8 cellular contexts compared by ENCODE assay signal in the genomic region with DNA sequence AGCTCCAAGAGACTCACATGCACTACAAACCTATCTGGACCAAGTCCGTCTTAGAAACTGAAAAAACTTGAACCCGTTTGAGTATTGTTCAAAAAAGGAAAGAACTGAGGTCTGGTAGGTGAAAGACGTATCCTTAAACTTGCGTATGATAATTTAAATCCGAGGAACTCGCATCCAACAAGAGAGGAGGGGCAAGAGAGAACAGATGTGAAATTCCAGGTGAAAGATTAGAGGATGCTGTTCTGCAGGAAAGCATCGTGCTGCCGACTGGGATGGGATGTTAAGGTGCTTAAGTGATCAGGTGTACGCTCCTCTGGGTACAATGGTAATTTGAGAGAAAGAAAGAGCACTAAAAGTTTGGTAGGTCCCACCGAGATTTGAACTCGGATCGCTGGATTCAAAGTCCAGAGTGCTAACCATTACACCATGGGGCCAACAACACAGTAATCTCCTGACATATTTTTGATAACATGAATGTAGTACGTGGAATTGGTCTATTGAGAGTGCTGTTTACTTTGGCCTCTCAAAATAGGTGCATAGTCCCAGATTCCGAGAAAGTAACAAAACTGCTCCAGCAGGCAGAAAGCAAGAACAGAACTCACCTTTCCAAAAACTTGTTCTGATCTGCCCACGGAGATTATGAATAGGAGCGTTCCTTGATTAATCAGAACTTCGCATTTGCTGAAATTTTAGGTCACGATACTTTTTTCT. TPM values are rescaled to one million over a fixed set of nuclear protein-coding genes. Genes with fewer than 3 reads are reported as not detected.
A peak's percentile ranks its signal among the peaks of the same experiment; 100 is the strongest.
DNase-seq lines count a peak whose midpoint lies in the region; ATAC-seq, FAIRE-seq and TF ChIP-seq lines count a peak whose summit lies in the region.

No MANE protein-coding gene starts in this region.

- FAIRE-seq in endothelial cell of umbilical vein (lab: Jason Lieb, UNC): peak; percentile 69

- CTCF ChIA-PET in endothelial cell of umbilical vein (lab: Charles Lee): interaction anchor here (1.0 to 1.4 kb wide), 3 partner anchors 39 to 284 kb away, joined by 3 to 4 read pairs (median 3); a partner anchor contains a TSS

- dilution Hi-C loops in endothelial cell of umbilical vein (cut with MboI; ENCODE audit: extremely low pct_ligation_motif_present, low sequenced_read_pairs): no loop called here

- POLR2A ChIA-PET in endothelial cell of umbilical vein (lab: Charles Lee): interaction anchor here (0.9 kb wide), 1 partner anchor 153 kb away, joined by 3 read pairs; no protein-coding TSS in a partner anchor

- H3K36me3 ChIP-seq in CD4-positive, CD25-positive, alpha-beta regulatory T cell (ENCODE audit: control insufficient read depth, insufficient read depth, low read length): no peaks in the 10 kb centered on the region
- H3K36me3 ChIP-seq in endothelial cell of umbilical vein (ENCODE audit: control insufficient read depth in 2 of 2, extremely low read depth in 1 of 2, insufficient read depth in 2 of 2, low read length in 2 of 2) (no peaks in the 10 kb centered on the region), mucosa of descending colon (ENCODE audit: low read depth) (no peaks in the 10 kb centered on the region), thoracic aorta (no peaks in the 10 kb centered on the region)

- TF ChIP-seq CTCF in endothelial cell of umbilical vein (IDR thresholded peaks at IDR 0.05; ENCODE audit: extremely low read depth in 1 of 2, insufficient read depth in 1 of 2, low read depth in 1 of 2, low read length in 2 of 2) (no peak), mucosa of descending colon (IDR thresholded peaks at IDR 0.05) (no peak), thoracic aorta (IDR thresholded peaks at IDR 0.05) (no peak)

- no peaks in the 10 kb centered on the region for H3K36me3 Mint-ChIP-seq in CD4-positive, CD25-positive, alpha-beta regulatory T cell

- peak overlapping the region; percentile 92 to 95 (median 94) for H3K4me3 Mint-ChIP-seq in CD4-positive, CD25-positive, alpha-beta regulatory T cell

- TF ChIP-seq POLR2A in endothelial cell of umbilical vein (IDR thresholded peaks at IDR 0.05; ENCODE audit: low read depth, low read length): no peak

- no peaks in the 10 kb centered on the region for H3K4me1 ChIP-seq in CD4-positive, CD25-positive, alpha-beta regulatory T cell (ENCODE audit: control insufficient read depth, insufficient read depth, low read length, poor library complexity, severe bottlenecking)
- H3K4me1 ChIP-seq in endothelial cell of umbilical vein (ENCODE audit: control insufficient read depth, extremely low read depth, insufficient read depth, low read length) (peaks cover 12% of the 10 kb centered on the region), mucosa of descending colon (ENCODE audit: low read depth) (peaks cover 4% of the 10 kb centered on the region), thoracic aorta (ENCODE audit: control insufficient read depth in 1 of 2, low read depth in 2 of 2) (peaks cover 0 to 3% of the 10 kb centered on the region in 2 donors)

- peak overlapping the region; percentile 90 for H3K4me2 ChIP-seq in endothelial cell of umbilical vein (ENCODE audit: insufficient read depth, low read length)

- H3K79me2 ChIP-seq in endothelial cell of umbilical vein (ENCODE audit: control insufficient read depth, insufficient read depth, low read length): no peaks in the 10 kb centered on the region

- H3K4me3 ChIP-seq in CD4-positive, CD25-positive, alpha-beta regulatory T cell (ENCODE audit: low read depth, low read length): peak overlapping the region; percentile 96
- H3K4me3 ChIP-seq in endothelial cell of umbilical vein (replicated peaks in 1 of 3; ENCODE audit: insufficient read depth in 1 of 3, low read depth in 1 of 3, low read length in 3 of 3): peak overlapping the region; percentile 20 to 98 (median 95)
- H3K4me3 ChIP-seq in mucosa of descending colon: no peak overlapping the region
- peak overlapping the region; percentile 71 for H3K4me3 ChIP-seq in thoracic aorta

- peak overlapping the region; percentile 56 for H3K27ac ChIP-seq in CD4-positive, CD25-positive, alpha-beta regulatory T cell (ENCODE audit: insufficient read depth, low read length, poor library complexity, severe bottlenecking)
- H3K27ac ChIP-seq in endothelial cell of umbilical vein (ENCODE audit: insufficient read depth, low read depth, low read length): peak overlapping the region; percentile 19
- H3K27ac ChIP-seq in thoracic aorta: peak overlapping the region; percentile 44 to 63

- peak overlapping the region; percentile 52 for H2AFZ ChIP-seq in endothelial cell of umbilical vein (ENCODE audit: low read depth, low read length)

- H3K9me1 ChIP-seq in endothelial cell of umbilical vein (replicated peaks; ENCODE audit: control insufficient read depth, extremely low read depth, insufficient read depth, low read length): no peaks in the 10 kb centered on the region

- peak; percentile 33 to 75 (median 75) for DNase-seq in CD4-positive, CD25-positive, alpha-beta regulatory T cell
- peak; percentile 52 for DNase-seq in NCI-H524 treated with DMSO at 0.1 percent for 48 hours (lab: John Stamatoyannopoulos, UW)
- DNase-seq in activated CD4-positive, alpha-beta T cell treated with anti-CD3 and anti-CD28 coated beads, Interleukin-2, amount 50 U/mL, for 24 hours (ENCODE audit: low read depth in 1 of 2, low spot score in 1 of 2): peak; percentile 42 to 74
- DNase-seq in endothelial cell of umbilical vein (ENCODE audit: low read depth, low spot score): peak; percentile 81
- peak in 2 of 3 donors; percentile 48 to 60 for DNase-seq in mucosa of descending colon
- DNase-seq in thoracic aorta (ENCODE audit: low spot score): no peak

- no peaks in the 10 kb centered on the region for H4K20me1 ChIP-seq in endothelial cell of umbilical vein (replicated peaks; ENCODE audit: control insufficient read depth, extremely low read depth, insufficient read depth, low read length)

- no peaks in the 10 kb centered on the region for H3K9me3 ChIP-seq in CD4-positive, CD25-positive, alpha-beta regulatory T cell (ENCODE audit: control insufficient read depth in 2 of 2, low read length in 2 of 2)
- H3K9me3 ChIP-seq in endothelial cell of umbilical vein (replicated peaks; ENCODE audit: control insufficient read depth, insufficient read depth, low read length) (no peaks in the 10 kb centered on the region), mucosa of descending colon (no peaks in the 10 kb centered on the region), thoracic aorta (no peaks in the 10 kb centered on the region)

- peaks cover 22 to 41% (median 27%) of the 10 kb centered on the region in 4 donors for H3K4me1 Mint-ChIP-seq in CD4-positive, CD25-positive, alpha-beta regulatory T cell

- intact Hi-C loops in endothelial cell of umbilical vein (cut with micrococcal nuclease) (loop anchor here (1.0 kb wide), 3 partner anchors 25 to 242 kb away; no protein-coding TSS in a partner anchor), mucosa of descending colon (cut with DNase I, micrococcal nuclease) (no loop called here)

- peaks cover 0 to 9% (median 0%) of the 10 kb centered on the region in 7 donors for H3K9me3 Mint-ChIP-seq in CD4-positive, CD25-positive, alpha-beta regulatory T cell

- peak overlapping the region; percentile 7 for H3K9ac ChIP-seq in endothelial cell of umbilical vein (replicated peaks; ENCODE audit: extremely low read depth, insufficient read depth, low read length)

- H3K27me3 Mint-ChIP-seq in CD4-positive, CD25-positive, alpha-beta regulatory T cell: peaks cover 24% of the 10 kb centered on the region

- H3K27me3 ChIP-seq in CD4-positive, CD25-positive, alpha-beta regulatory T cell (ENCODE audit: control insufficient read depth, insufficient read depth, low read length): no peaks in the 10 kb centered on the region
- H3K27me3 ChIP-seq in endothelial cell of umbilical vein (ENCODE audit: control insufficient read depth in 2 of 2, insufficient read depth in 2 of 2, low read length in 2 of 2): peaks cover 4 to 9% of the 10 kb centered on the region in 2 experiments
- no peaks in the 10 kb centered on the region for H3K27me3 ChIP-seq in thoracic aorta (replicated peaks; ENCODE audit: insufficient read depth)

- H3K27ac Mint-ChIP-seq in CD4-positive, CD25-positive, alpha-beta regulatory T cell: peak overlapping the region; percentile 91 to 98 (median 93)

- ATAC-seq in CD4-positive, CD25-positive, alpha-beta regulatory T cell (ENCODE audit: low read depth in 2 of 2): peak; percentile 46 to 54
- ATAC-seq in HG02678 (IDR thresholded peaks at IDR 0.05; ENCODE audit: unreplicated experiment) (peak; percentile 29), mucosa of descending colon (peak; percentile 75), thoracic aorta (ENCODE audit: insufficient number of reproducible peaks, low FRiP score, low read depth) (peak; percentile 67), HG02884 (IDR thresholded peaks at IDR 0.05; ENCODE audit: unreplicated experiment) (no peak)

- no TSS peak for BruUV-seq in endothelial cell of umbilical vein (replicated peaks; lab: Mats Ljungman, UMichigan)

TF ChIP-seq in endothelial cell of umbilical vein, 7 proteins besides CTCF, POLR2A, EP300 and RAD21:
- TF ChIP-seq EZH2 (IDR thresholded peaks at IDR 0.05; ENCODE audit: borderline replicate concordance, low read depth, low read length, severe bottlenecking): peak; percentile 39
- TF ChIP-seq JUN (IDR thresholded peaks at IDR 0.05; ENCODE audit: borderline replicate concordance, insufficient read depth, insufficient read length, low read depth): no peak
TF ChIP-seq in endothelial cell of umbilical vein: peak in this region for 1.

RNA-seq across cellular contexts. Expression of gene BTN3A2, which starts 53.5 kb away (rescaled TPM):
- 135 TPM for total RNA-seq in CD4-positive, CD25-positive, alpha-beta regulatory T cell
- polyA plus RNA-seq in CD4-positive, CD25-positive, alpha-beta regulatory T cell: 100 to 1,000 TPM; 135 to 224 (median 140) TPM
- total RNA-seq in endothelial cell of umbilical vein (14.2 and 17.9 TPM in 2 replicates), mucosa of descending colon (10 to 100 TPM; 48.0 to 55.1 (median 48.7) TPM), thoracic aorta (10 to 100 TPM; 11.4 to 21.2 TPM)
- polyA plus RNA-seq in endothelial cell of umbilical vein: 6.4 and 8.6 TPM in 2 replicates
- 12.7 and 12.9 TPM in 2 replicates for polyA plus RNA-seq in endothelial cell of umbilical vein (2011; cell fraction: cytosol; rRNA removed)
- polyA plus RNA-seq in endothelial cell of umbilical vein (2011; cell fraction: nucleus; rRNA removed): 16.0 and 20.4 TPM in 2 replicates
- 10.0 and 11.5 TPM in 2 replicates for polyA plus RNA-seq in endothelial cell of umbilical vein (2012)
- polyA minus RNA-seq in endothelial cell of umbilical vein: 18.8 and 27.3 TPM in 2 replicates
- polyA minus RNA-seq in endothelial cell of umbilical vein (2011; cell fraction: cytosol; rRNA and poly(A)+ RNA removed): 8.3 TPM
- polyA minus RNA-seq in endothelial cell of umbilical vein (2011; cell fraction: nucleus; rRNA and poly(A)+ RNA removed): 7.5 and 10.5 TPM in 2 replicates
